Comparison of ENCODE assay signal across 15 cellular contexts in the genomic region with DNA sequence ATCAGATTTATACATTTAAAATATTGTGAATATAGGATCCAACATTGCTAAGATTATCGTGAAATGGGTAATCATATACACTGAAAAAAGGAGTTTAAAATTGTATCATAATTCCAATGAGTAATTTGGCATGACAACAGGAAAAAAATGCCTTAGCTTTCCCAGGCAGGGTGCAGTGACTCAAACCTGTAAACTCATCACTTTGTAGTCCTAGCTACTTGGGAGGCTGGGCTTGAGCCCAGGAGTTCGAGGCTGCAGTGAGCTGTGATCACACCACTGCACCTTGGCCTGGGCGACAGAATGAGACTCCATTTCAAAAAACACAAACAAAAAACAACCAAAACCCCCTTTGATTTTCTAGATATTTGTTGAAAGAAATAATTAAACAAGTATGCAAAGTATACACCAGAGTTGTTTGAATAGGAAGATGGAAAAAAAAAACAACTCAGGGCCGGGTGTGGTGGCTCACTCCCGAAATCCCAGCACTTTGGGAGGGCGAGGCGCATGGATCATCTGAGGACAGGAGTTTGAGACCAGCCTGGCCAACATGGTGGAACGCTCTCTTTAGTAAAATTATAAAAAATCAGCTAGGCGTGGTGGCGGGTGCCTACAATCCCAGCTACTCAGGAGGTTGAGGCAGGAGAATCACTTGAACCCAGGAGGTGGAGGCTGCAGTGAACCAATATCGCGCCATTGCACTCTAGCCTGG.
A peak's percentile ranks its signal among the peaks of the same experiment; 100 is the strongest.
DNase-seq lines count a peak whose midpoint lies in the region; ATAC-seq and TF ChIP-seq lines count a peak whose summit lies in the region.
"Had no signal": no experiment of that assay in that cellular context is flagged by ENCODE, and none has a peak within 500 bp of the region (broad histone marks: within the 10 kb centered on the region; RNA-seq: fewer than 3 reads in every experiment).

No MANE protein-coding gene starts in this region.

- H2AFZ ChIP-seq in IMR-90 (replicated peaks; ENCODE audit: low read length, poor library complexity): no peak overlapping the region

- H3K4me2 ChIP-seq in IMR-90 (ENCODE audit: low read depth, low read length): no peak overlapping the region

- H3K9me1 ChIP-seq in IMR-90 (ENCODE audit: insufficient read depth, low read length): peaks cover 18% of the 10 kb centered on the region

- BruUV-seq in IMR-90 (replicated peaks; lab: Mats Ljungman, UMichigan): no TSS peak

- H3K9me3 ChIP-seq in IMR-90 (ENCODE audit: control insufficient read depth, insufficient read depth, low read length): no peaks in the 10 kb centered on the region
- H3K9me3 ChIP-seq: tibial artery had no signal

- CTCF ChIA-PET in IMR-90 (lab: Yijun Ruan, JAX): no interaction called here

- peaks cover 2% of the 10 kb centered on the region for H3K36me3 ChIP-seq in IMR-90 (ENCODE audit: control insufficient read depth, insufficient read depth, low read length)
- H3K36me3 ChIP-seq: tibial artery had no signal

- H4K20me1 ChIP-seq in IMR-90 (ENCODE audit: insufficient read depth, low read length): no peaks in the 10 kb centered on the region; the same call in 1 of the 2 replicates

- H4K8ac ChIP-seq in IMR-90 (ENCODE audit: low read depth in 2 of 2, low read length in 2 of 2): peak overlapping the region in 1 of 2 experiments; percentile 27; a peak in 1 of 4 replicates

- 100% methylated on average over 3 of the region's 12 CpGs; no CpG with 5 or more reads in 1 of the 2 experiments for WGBS in IMR-90 (ENCODE audit: extremely low coverage in 2 of 2, insufficient read length in 1 of 2), 2 experiments

- no peak overlapping the region for H3K23ac ChIP-seq in IMR-90 (ENCODE audit: low read depth, low read length)

- peak; percentile 62 for ATAC-seq in IMR-90 (ENCODE audit: low read depth)
- ATAC-seq: sciatic nerve, T-helper 17 cell had no signal

- no peaks in the 10 kb centered on the region for H3K27me3 ChIP-seq in IMR-90 (ENCODE audit: control insufficient read depth, insufficient read depth, low read length)
- H3K27me3 ChIP-seq: tibial artery had no signal

- no peak overlapping the region for H2BK15ac ChIP-seq in IMR-90 (ENCODE audit: low read depth, low read length)

- no peak overlapping the region for H2BK5ac ChIP-seq in IMR-90 (ENCODE audit: low read depth, low read length, poor library complexity, severe bottlenecking)

- no peak overlapping the region for H3K56ac ChIP-seq in IMR-90 (ENCODE audit: extremely low read depth, insufficient read depth, low read length)

- peak; percentile 87 for DNase-seq in Daoy (ENCODE audit: low read depth)
- DNase-seq in IMR-90: peak; percentile 90
- peak; percentile 62 for DNase-seq in astrocyte of the spinal cord (ENCODE audit: low read depth, low spot score)
- DNase-seq in iris pigment epithelial cell (ENCODE audit: low read depth): peak; percentile 79
- DNase-seq in stimulated activated CD4-positive, alpha-beta T cell treated with anti-CD3 and anti-CD28 coated beads, Interleukin-4, amount 100 ng/mL, for 4 hours: no peak
- DNase-seq in NCI-H1417 (lab: John Stamatoyannopoulos, UW): no peak
- no peak for DNase-seq in NCI-H1930 (lab: John Stamatoyannopoulos, UW)
- DNase-seq in activated CD8-positive, alpha-beta memory T cell treated with anti-CD3 and anti-CD28 coated beads, Interleukin-2, amount 50 U/mL, for 48 hours: no peak
- DNase-seq: H7; Karpas-422; NCI-H146; stimulated activated CD4-positive, alpha-beta T cell treated with anti-CD3 and anti-CD28 coated beads, Interleukin-4, amount 100 ng/mL, for 1 hour; T-helper 17 cell; tibial artery had no signal

- TF ChIP-seq POLR2A in IMR-90 (IDR thresholded peaks at IDR 0.05; ENCODE audit: low read depth, low read length): no peak

- POLR2A ChIA-PET in IMR-90 (lab: Charles Lee; ENCODE audit: unreplicated experiment): interaction anchor here (0.7 kb wide), 1 partner anchor 89 kb away, joined by 4 read pairs; no protein-coding TSS in a partner anchor

- peak overlapping the region; percentile 47; the same call in 1 of the 2 replicates for H3K4ac ChIP-seq in IMR-90 (ENCODE audit: low read depth, low read length)

- H3K14ac ChIP-seq in IMR-90 (replicated peaks; ENCODE audit: low read depth, low read length): no peak overlapping the region

- in situ Hi-C loops in IMR-90 (cut with MboI; ENCODE audit: low sequenced_read_pairs): no loop called here
- in situ Hi-C loops in astrocyte of the spinal cord (cut with HindIII; ENCODE audit: low sequenced_read_pairs): no loop called here

- dilution Hi-C loops in IMR-90 (cut with HindIII; ENCODE audit: low sequenced_read_pairs, unreplicated experiment): no loop called here

- H2AK9ac ChIP-seq in IMR-90 (replicated peaks; ENCODE audit: low read depth, low read length, poor library complexity): no peak overlapping the region

- H3K79me1 ChIP-seq in IMR-90 (ENCODE audit: low read depth in 1 of 2, low read length in 2 of 2): peaks cover 38 to 77% of the 10 kb centered on the region in 2 experiments

- no peak overlapping the region for H3K9ac ChIP-seq in IMR-90 (ENCODE audit: low read depth, low read length)

- H2BK120ac ChIP-seq in IMR-90 (ENCODE audit: low read depth, low read length): peak overlapping the region; percentile 14; the same call in 1 of the 2 replicates

- H4K5ac ChIP-seq in IMR-90 (ENCODE audit: low read depth, low read length): no peak overlapping the region

- peaks cover 12% of the 10 kb centered on the region for H3K4me1 ChIP-seq in IMR-90 (ENCODE audit: control insufficient read depth, insufficient read depth, low read length)
- H3K4me1 ChIP-seq: tibial artery had no signal

- H3K4me3 ChIP-seq in IMR-90 (ENCODE audit: insufficient read depth, low read depth, low read length): no peak overlapping the region
- H3K4me3 ChIP-seq in astrocyte of the spinal cord (ENCODE audit: low read depth, low read length): no peak overlapping the region
- H3K4me3 ChIP-seq: tibial artery had no signal

- intact Hi-C loops in IMR-90 (cut with micrococcal nuclease): loop anchor here (10.0 kb wide), 1 partner anchor 92 kb away; no protein-coding TSS in a partner anchor

- H2AK5ac ChIP-seq in IMR-90 (ENCODE audit: low read depth, low read length): peak overlapping the region; percentile 76; the same call in 1 of the 2 replicates

- no peak overlapping the region; the same call in 1 of the 2 replicates for H2BK20ac ChIP-seq in IMR-90 (ENCODE audit: low read depth, low read length)

- H4K91ac ChIP-seq in IMR-90 (ENCODE audit: insufficient read depth, low read depth, low read length): no peak overlapping the region

- no peak for TF ChIP-seq CTCF in IMR-90 (conservative IDR thresholded peaks at IDR 0.05; ENCODE audit: low read depth, low read length)
- no peak for TF ChIP-seq CTCF in astrocyte of the spinal cord (IDR thresholded peaks at IDR 0.05; ENCODE audit: low read depth, low read length)

- H3K18ac ChIP-seq in IMR-90 (ENCODE audit: low read depth, low read length): peak overlapping the region; percentile 23; the same call in 1 of the 2 replicates

- no peak overlapping the region for H3K27ac ChIP-seq in IMR-90 (ENCODE audit: insufficient read depth, low read length)
- H3K27ac ChIP-seq: tibial artery had no signal

- no peak for TF ChIP-seq RAD21 in IMR-90 (IDR thresholded peaks at IDR 0.05; ENCODE audit: low read length)

TF ChIP-seq in IMR-90, 13 proteins besides CTCF, POLR2A, EP300 and RAD21:
- TF ChIP-seq NFE2L2 (IDR thresholded peaks at IDR 0.05; ENCODE audit: low read depth, low read length) (no peak), RCOR1 (IDR thresholded peaks at IDR 0.05; ENCODE audit: insufficient replicate concordance, low read length) (peak; percentile 80), MAFK (IDR thresholded peaks at IDR 0.05; ENCODE audit: low read depth, low read length) (peak; percentile 67), BHLHE40 (IDR thresholded peaks at IDR 0.05; ENCODE audit: low read depth, low read length) (no peak), CEBPB (IDR thresholded peaks at IDR 0.05; ENCODE audit: low read depth, low read length) (no peak), MAZ (IDR thresholded peaks at IDR 0.05; ENCODE audit: borderline replicate concordance, low read depth, low read length) (no peak), SMC3 (IDR thresholded peaks at IDR 0.05; ENCODE audit: low read depth, low read length) (no peak), FOS (IDR thresholded peaks at IDR 0.05; ENCODE audit: low read depth, low read length) (peak; percentile 16; the same call in 1 of the 2 replicates), ELK1 (IDR thresholded peaks at IDR 0.05; ENCODE audit: borderline replicate concordance, low read depth, low read length) (no peak)

Comparison
In these comparisons a context has a peak if more than half of its experiments do, and no peak if none do; other contexts are left out.
1. DNase-seq: peak in Daoy (single experiment), IMR-90 (single experiment), astrocyte of the spinal cord (single experiment) and iris pigment epithelial cell (single experiment); none in stimulated activated CD4-positive, alpha-beta T cell treated with anti-CD3 and anti-CD28 coated beads, Interleukin-4, amount 100 ng/mL, for 4 hours (0 of 2), NCI-H1417 (0 of 3), NCI-H1930 (0 of 2) and activated CD8-positive, alpha-beta memory T cell treated with anti-CD3 and anti-CD28 coated beads, Interleukin-2, amount 50 U/mL, for 48 hours (single experiment).